Comparison of ENCODE assay signal across 23 cellular contexts in genomic region chr15:51724199-51724598, GRCh38. TPM values are rescaled to one million over a fixed set of nuclear protein-coding genes. Genes with fewer than 3 reads are reported as not detected.
DNase-seq lines count a peak whose midpoint lies in the region; ATAC-seq, FAIRE-seq and TF ChIP-seq lines count a peak whose summit lies in the region.
"Had no signal": no experiment of that assay in that cellular context is flagged by ENCODE, and none has a peak within 500 bp of the region (broad histone marks: within the 10 kb centered on the region; RNA-seq: fewer than 3 reads in every experiment).

No MANE protein-coding gene starts in this region.

- H3K27me3 ChIP-seq in left ventricle myocardium inferior (ENCODE audit: low read depth) (no peaks in the 10 kb centered on the region), heart left ventricle (no peaks in the 10 kb centered on the region), uterus (no peaks in the 10 kb centered on the region)
- H3K27me3 ChIP-seq: MG63 had no signal

- no peaks in the 10 kb centered on the region for H3K9me3 Mint-ChIP-seq in activated T-helper 17 cell treated with anti-CD3 and anti-CD28 coated beads, Interleukin-2, amount 50 U/mL, for 72 hours
- H3K9me3 Mint-ChIP-seq in naive B cell (peaks cover 0 to 1% (median 0%) of the 10 kb centered on the region in 7 donors), immature natural killer cell (no peaks in the 10 kb centered on the region)

- TF ChIP-seq CTCF in left ventricle myocardium inferior (IDR thresholded peaks at IDR 0.05; ENCODE audit: borderline replicate concordance), result no peak
- TF ChIP-seq CTCF in heart left ventricle (IDR thresholded peaks at IDR 0.05), result no peak
- no peak for TF ChIP-seq CTCF in uterus (IDR thresholded peaks at IDR 0.05)

- peaks cover 36% of the 10 kb centered on the region for H3K36me3 Mint-ChIP-seq in activated T-helper 17 cell treated with anti-CD3 and anti-CD28 coated beads, Interleukin-2, amount 50 U/mL, for 72 hours (ENCODE audit: low read depth)
- peaks cover 13 to 19% of the 10 kb centered on the region in 2 donors for H3K36me3 Mint-ChIP-seq in naive B cell
- peaks cover 13 to 23% (median 20%) of the 10 kb centered on the region in 3 donors for H3K36me3 Mint-ChIP-seq in immature natural killer cell

- H3K27ac ChIP-seq in left ventricle myocardium inferior (replicated peaks) (peak overlapping the region; percentile 4), heart left ventricle (peak overlapping the region in 1 of 12 donors; percentile 12), uterus (peak overlapping the region; percentile 75 to 77)
- H3K27ac ChIP-seq: GM23248, HL-60 had no signal

- H3K9me3 ChIP-seq in left ventricle myocardium inferior (replicated peaks) (no peaks in the 10 kb centered on the region), heart left ventricle (no peaks in the 10 kb centered on the region), uterus (no peaks in the 10 kb centered on the region)
- H3K9me3 ChIP-seq: MG63 had no signal

- intact Hi-C loops in left ventricle myocardium inferior (cut with micrococcal nuclease), result no loop called here
- intact Hi-C loops in heart left ventricle (cut with DNase I), result no loop called here
- intact Hi-C loops in uterus (cut with DNase I; ENCODE audit: low total_unique reads), result no loop called here

- H3K36me3 ChIP-seq in left ventricle myocardium inferior (peaks cover 2% of the 10 kb centered on the region), heart left ventricle (peaks cover 0 to 19% (median 5%) of the 10 kb centered on the region in 9 donors), uterus (no peaks in the 10 kb centered on the region)

- TF ChIP-seq POLR2A in heart left ventricle (IDR thresholded peaks at IDR 0.05), result no peak
- TF ChIP-seq POLR2A in uterus (IDR thresholded peaks at IDR 0.05), result no peak

- H3K27me3 Mint-ChIP-seq in activated T-helper 17 cell treated with anti-CD3 and anti-CD28 coated beads, Interleukin-2, amount 50 U/mL, for 72 hours, result no peaks in the 10 kb centered on the region
- H3K27me3 Mint-ChIP-seq in naive B cell, result no peaks in the 10 kb centered on the region
- H3K27me3 Mint-ChIP-seq in immature natural killer cell (ENCODE audit: low read depth in 3 of 3), result peaks cover 0 to 3% (median 0%) of the 10 kb centered on the region in 3 donors

- peak overlapping the region; percentile 49 for H3K4me3 Mint-ChIP-seq in activated T-helper 17 cell treated with anti-CD3 and anti-CD28 coated beads, Interleukin-2, amount 50 U/mL, for 72 hours
- H3K4me3 Mint-ChIP-seq in naive B cell (peak overlapping the region in 1 of 8 donors; percentile 63), immature natural killer cell (no peak overlapping the region)

- ATAC-seq in heart left ventricle (no peak), naive B cell (ENCODE audit: low read depth in 2 of 2) (no peak)
- no peak for ATAC-seq in activated T-helper 17 cell treated with anti-CD3 and anti-CD28 coated beads, Interleukin-2, amount 50 U/mL, for 72 hours (replicated peaks)

- WGBS in heart left ventricle, 4 donors, result 38 to 65% (median 51%) methylated on average over 2 of the region's 2 CpGs

- peaks cover 52% of the 10 kb centered on the region for H3K4me1 ChIP-seq in left ventricle myocardium inferior
- peaks cover 2 to 52% (median 35%) of the 10 kb centered on the region in 12 donors for H3K4me1 ChIP-seq in heart left ventricle
- peaks cover 5 to 8% of the 10 kb centered on the region in 2 donors for H3K4me1 ChIP-seq in uterus

- DNase-seq in left ventricle myocardium inferior, result no peak
- DNase-seq in heart left ventricle, result no peak
- no peak for DNase-seq in naive B cell
- no peak for DNase-seq in uterus
- DNase-seq in SW480 (ENCODE audit: low spot score), result no peak
- no peak for DNase-seq in frontal cortex (ENCODE audit: low spot score in 2 of 2)
- DNase-seq in immature natural killer cell, result no peak
- DNase-seq: COR-L47, GM23248, HCEC 1CT, IMR-90, Karpas-422, MG63, NCI-H1048, NCI-H1436 treated with DMSO at 0.1 percent for 48 hours, NCI-H2029, NCI-H345, NCI-H524 treated with DMSO at 0.1 percent for 48 hours, SHP77 had no signal

- no peak for FAIRE-seq in frontal cortex (lab: Jason Lieb, UNC)

- H3K27ac Mint-ChIP-seq in activated T-helper 17 cell treated with anti-CD3 and anti-CD28 coated beads, Interleukin-2, amount 50 U/mL, for 72 hours, result peak overlapping the region; percentile 74
- H3K27ac Mint-ChIP-seq in naive B cell, result peak overlapping the region in 4 of 6 donors; percentile 56 to 74 (median 64)
- H3K27ac Mint-ChIP-seq in immature natural killer cell, result peak overlapping the region in 3 of 6 donors; percentile 21 to 51 (median 24)

- H3K4me3 ChIP-seq in left ventricle myocardium inferior, result no peak overlapping the region
- no peak overlapping the region for H3K4me3 ChIP-seq in heart left ventricle
- H3K4me3 ChIP-seq in uterus, result no peak overlapping the region
- H3K4me3 ChIP-seq: GM23248, MG63 had no signal

- peaks cover 32% of the 10 kb centered on the region for H3K4me1 Mint-ChIP-seq in activated T-helper 17 cell treated with anti-CD3 and anti-CD28 coated beads, Interleukin-2, amount 50 U/mL, for 72 hours
- H3K4me1 Mint-ChIP-seq in naive B cell (peaks cover 37 to 57% (median 56%) of the 10 kb centered on the region in 3 donors), immature natural killer cell (peaks cover 35 to 50% of the 10 kb centered on the region in 2 donors)

RNA-seq across cellular contexts. Expression of gene LYSMD2, which starts 13.3 kb away (rescaled TPM):
- total RNA-seq in left ventricle myocardium inferior (4.2 TPM), heart left ventricle (1 to 10 TPM; 3.1 to 8.7 (median 5.7) TPM), uterus (10 to 100 TPM in 3 of 4 donors, 1 to 10 TPM in 1; 8.5 to 44.7 (median 25.0) TPM), frontal cortex (30.6 TPM)
- polyA plus RNA-seq in heart left ventricle (1 to 10 TPM; 5.3 to 5.7 TPM), naive B cell (ENCODE audit: low read depth in 6 of 6) (100 to 1,000 TPM in 1 of 6 donors, 10 to 100 TPM in 5; 56.6 to 120 (median 84.1) TPM), immature natural killer cell (10 to 100 TPM; 24.9 to 36.2 (median 33.6) TPM)
- total RNA-seq in activated T-helper 17 cell treated with anti-CD3 and anti-CD28 coated beads, Interleukin-2, amount 50 U/mL, for 72 hours, result 10 to 100 TPM; 10.9 to 16.2 TPM

RNA-seq across cellular contexts. Expression of gene TMOD2, which starts 27.2 kb away (rescaled TPM):
- total RNA-seq in left ventricle myocardium inferior, result 5.1 TPM
- 10 to 100 TPM in 1 of 9 donors, 1 to 10 TPM in 8; 1.8 to 10.9 (median 6.4) TPM for total RNA-seq in heart left ventricle
- 1 to 10 TPM; 1.3 to 3.0 TPM for polyA plus RNA-seq in heart left ventricle
- 1 to 10 TPM; 2.8 to 3.8 TPM for total RNA-seq in activated T-helper 17 cell treated with anti-CD3 and anti-CD28 coated beads, Interleukin-2, amount 50 U/mL, for 72 hours
- 1 to 10 TPM; 1.4 to 4.1 (median 2.2) TPM for polyA plus RNA-seq in naive B cell (ENCODE audit: low read depth in 6 of 6)
- total RNA-seq in uterus, result 100 to 1,000 TPM in 1 of 4 donors, 10 to 100 TPM in 3; 20.9 to 113 (median 35.0) TPM
- 198 TPM for total RNA-seq in frontal cortex
- under 1 TPM; 0.18 to 0.27 (median 0.23) TPM for polyA plus RNA-seq in immature natural killer cell

RNA-seq across cellular contexts. Expression of gene SCG3, which starts 42.9 kb away (rescaled TPM):
- not detected for total RNA-seq in left ventricle myocardium inferior
- under 1 TPM in 2 of 9 donors, not detected in 7; 0.10 to 0.11 TPM for total RNA-seq in heart left ventricle
- polyA plus RNA-seq in heart left ventricle, result under 1 TPM in 1 of 2 donors, not detected in 1; 0.04 TPM
- not detected for total RNA-seq in activated T-helper 17 cell treated with anti-CD3 and anti-CD28 coated beads, Interleukin-2, amount 50 U/mL, for 72 hours
- not detected for polyA plus RNA-seq in naive B cell (ENCODE audit: low read depth in 6 of 6)
- under 1 TPM in 1 of 4 donors, not detected in 3; 0.41 TPM for total RNA-seq in uterus
- total RNA-seq in frontal cortex, result 37.9 TPM
- not detected for polyA plus RNA-seq in immature natural killer cell
- total RNA-seq: GM23248, HT1080, IMR-90, RPMI7951 had no signal
- polyA plus RNA-seq: GM23248 had no signal

Comparison
In these comparisons a context has a peak if more than half of its experiments do, and no peak if none do; other contexts are left out.
1. RNA of gene SCG3, which starts 42.9 kb away (total RNA-seq): 37.9 TPM in frontal cortex (single experiment); 0.10 to 0.11 TPM in heart left ventricle, not detected in left ventricle myocardium inferior (single experiment), not detected in activated T-helper 17 cell treated with anti-CD3 and anti-CD28 coated beads, Interleukin-2, amount 50 U/mL, for 72 hours and 0.41 TPM in uterus; every median in the first group is over 10 times any median in the second.